8 cellular contexts compared by ENCODE assay signal in the genomic region with DNA sequence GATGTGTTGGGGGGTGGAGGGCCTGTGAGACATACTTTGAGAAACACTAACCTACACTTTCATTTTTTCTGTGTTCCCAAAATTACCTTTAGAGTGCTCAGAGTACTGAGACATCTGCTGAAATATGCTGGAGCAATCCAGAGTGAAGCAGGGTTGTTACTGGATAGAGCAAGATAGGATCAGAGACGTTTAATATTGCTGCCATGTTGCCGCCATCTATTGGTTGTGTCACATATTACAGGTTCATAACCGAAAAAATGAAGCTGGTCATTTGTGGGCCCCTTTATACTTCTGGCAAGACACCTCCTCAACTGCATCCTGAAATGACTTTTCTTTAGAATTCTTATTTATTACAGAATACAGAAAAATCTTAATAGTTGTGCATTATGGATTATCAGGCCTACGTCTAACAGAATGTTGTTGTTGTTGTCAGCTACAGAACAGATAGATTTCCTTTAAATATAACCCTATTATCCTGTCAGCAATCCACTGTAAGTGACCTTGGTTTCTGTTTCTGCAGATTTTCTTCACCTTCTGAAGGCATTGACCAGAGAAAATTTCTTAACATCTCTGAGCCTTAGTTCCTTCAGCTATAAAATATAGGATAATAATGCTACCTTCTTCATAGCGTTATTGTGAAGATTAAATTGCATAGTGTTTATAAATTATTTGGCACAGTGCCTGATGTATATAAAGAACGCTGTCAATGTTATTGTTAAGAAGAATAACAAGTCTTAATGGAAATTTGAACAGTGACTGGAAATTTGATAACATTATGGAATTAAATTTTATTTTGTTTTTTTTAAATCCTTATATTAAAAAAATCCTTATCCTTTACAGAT. TPM values are rescaled to one million over a fixed set of nuclear protein-coding genes. Genes with fewer than 3 reads are reported as not detected.
DNase-seq lines count a peak whose midpoint lies in the region; ATAC-seq and TF ChIP-seq lines count a peak whose summit lies in the region.

No MANE protein-coding gene starts in this region.

- H3K9ac ChIP-seq in neuronal stem cell (ENCODE audit: low read depth, low read length, poor library complexity): no peak overlapping the region

- no peak overlapping the region for H4K91ac ChIP-seq in neuronal stem cell (ENCODE audit: low read depth, low read length, poor library complexity)

- H3K4ac ChIP-seq in neuronal stem cell (ENCODE audit: low read length): no peak overlapping the region

- H3K79me1 ChIP-seq in neuronal stem cell (ENCODE audit: low read depth, low read length): no peaks in the 10 kb centered on the region

- H2BK5ac ChIP-seq in neuronal stem cell (ENCODE audit: low read length): no peak overlapping the region

- no peak overlapping the region for H3K23ac ChIP-seq in neuronal stem cell (ENCODE audit: low read depth, low read length, poor library complexity)

- H2BK12ac ChIP-seq in neuronal stem cell (ENCODE audit: low read length): no peak overlapping the region

- H3K4me3 ChIP-seq in AG10803 (ENCODE audit: low read length) (no peak overlapping the region), fibroblast of the aortic adventitia (ENCODE audit: low read depth, low read length) (no peak overlapping the region), neuronal stem cell (ENCODE audit: low read length in 2 of 2) (no peak overlapping the region)

- WGBS in neuronal stem cell (ENCODE audit: extremely low coverage in 2 of 2, insufficient read length in 2 of 2, insufficient replicate concordance in 1 of 2), 2 donors: no CpG with 5 or more reads among the region's 6 CpGs

- ATAC-seq in HG03103 (IDR thresholded peaks at IDR 0.05; ENCODE audit: low read depth, unreplicated experiment) (peak; percentile 68), GM21360 (IDR thresholded peaks at IDR 0.05; ENCODE audit: unreplicated experiment) (no peak)

- no peaks in the 10 kb centered on the region for H3K9me3 ChIP-seq in neuronal stem cell (replicated peaks in 1 of 2; ENCODE audit: control insufficient read depth in 2 of 2, insufficient read depth in 1 of 2, low read depth in 1 of 2, low read length in 2 of 2)

- no peak overlapping the region for H3K14ac ChIP-seq in neuronal stem cell (ENCODE audit: low read length)

- peak overlapping the region; percentile 39 for H2AFZ ChIP-seq in neuronal stem cell (ENCODE audit: low read length)

- DNase-seq in AG10803 (ENCODE audit: low read depth): peak; percentile 68
- DNase-seq in NCI-H345 (lab: John Stamatoyannopoulos, UW): peak; percentile 54
- peak; percentile 20 for DNase-seq in activated CD4-positive, alpha-beta T cell treated with anti-CD3 and anti-CD28 coated beads, Interleukin-2, amount 50 U/mL, for 1 hour
- DNase-seq in fibroblast of the aortic adventitia (ENCODE audit: low read depth): peak; percentile 75
- DNase-seq in neuronal stem cell (ENCODE audit: low spot score): peak; percentile 33

- H3K36me3 ChIP-seq in neuronal stem cell (replicated peaks in 1 of 2; ENCODE audit: control insufficient read depth in 2 of 2, insufficient read depth in 2 of 2, low read length in 2 of 2): no peaks in the 10 kb centered on the region

- no peak overlapping the region for H2AK5ac ChIP-seq in neuronal stem cell (ENCODE audit: low read depth, low read length)

- no peak overlapping the region for H3K27ac ChIP-seq in neuronal stem cell (replicated peaks; ENCODE audit: low read length)

- no peak overlapping the region for H4K8ac ChIP-seq in neuronal stem cell (ENCODE audit: low read depth, low read length)

- no peak overlapping the region for H2BK120ac ChIP-seq in neuronal stem cell (ENCODE audit: low read depth, low read length)

- peaks cover 0 to 3% (median 0%) of the 10 kb centered on the region in 3 experiments for H3K27me3 ChIP-seq in neuronal stem cell (ENCODE audit: control insufficient read depth in 3 of 3, insufficient read depth in 3 of 3, low read depth in 1 of 3, low read length in 3 of 3)

- peak; percentile 85 for TF ChIP-seq CTCF in AG10803 (conservative IDR thresholded peaks at IDR 0.05; ENCODE audit: low read length)
- peak; percentile 79 for TF ChIP-seq CTCF in GM12873 (IDR thresholded peaks at IDR 0.05; ENCODE audit: insufficient read depth, low read depth, low read length, missing control alignments)
- TF ChIP-seq CTCF in fibroblast of the aortic adventitia (IDR thresholded peaks at IDR 0.05; ENCODE audit: insufficient read depth, low read length): peak; percentile 78

- no peak overlapping the region for H2BK15ac ChIP-seq in neuronal stem cell (ENCODE audit: low read length)

- H3K4me2 ChIP-seq in neuronal stem cell (ENCODE audit: insufficient read depth, low read length, poor library complexity, severe bottlenecking): no peak overlapping the region

- no peaks in the 10 kb centered on the region for H3K4me1 ChIP-seq in neuronal stem cell (ENCODE audit: control insufficient read depth in 2 of 2, insufficient read depth in 1 of 2, low read depth in 1 of 2, low read length in 2 of 2)

- H3K18ac ChIP-seq in neuronal stem cell (ENCODE audit: low read length): no peak overlapping the region

RNA-seq across cellular contexts. Expression of a gene that starts 16.2 kb away (rescaled TPM):
- total RNA-seq in fibroblast of the aortic adventitia (ENCODE audit: low replicate concordance): 71.9 and 85.7 TPM in 2 replicates
- polyA plus RNA-seq in neuronal stem cell (2013, experiment 1 of 2): 92.1 TPM
- 90.9 TPM for polyA plus RNA-seq in neuronal stem cell (2013, experiment 2 of 2)

Comparison
In these comparisons a context has a peak if more than half of its experiments do, and no peak if none do; other contexts are left out.
1. DNase-seq: peak in every context shown above with its lines; median percentile 75 in fibroblast of the aortic adventitia; 68 in AG10803; 54 in NCI-H345; 33 in neuronal stem cell; 20 in activated CD4-positive, alpha-beta T cell treated with anti-CD3 and anti-CD28 coated beads, Interleukin-2, amount 50 U/mL, for 1 hour.